Comparison of ENCODE assay signal across 9 cellular contexts in genomic region chr1:26287033-26287711, GRCh38. TPM values are rescaled to one million over a fixed set of nuclear protein-coding genes. Genes with fewer than 3 reads are reported as not detected.
A peak's percentile ranks its signal among the peaks of the same experiment; 100 is the strongest.
DNase-seq lines count a peak whose midpoint lies in the region; ATAC-seq lines count a peak whose summit lies in the region.
"Had no signal": no experiment of that assay in that cellular context is flagged by ENCODE, and none has a peak within 500 bp of the region (broad histone marks: within the 10 kb centered on the region; RNA-seq: fewer than 3 reads in every experiment).

No MANE protein-coding gene starts in this region.

- H3K27me3 Mint-ChIP-seq in T-cell, result no peaks in the 10 kb centered on the region

- CTCF ChIA-PET in T-cell (lab: Charles Lee), result interaction anchor here in 1 of 2 donors (0.6 to 3.2 kb wide), 8 partner anchors 20 to 91 kb away, joined by 3 to 13 read pairs (median 4); partner anchors contain the start of gene UBXN11

- in situ Hi-C loops in GM23248 (cut with MboI), result no loop called here

- no peaks in the 10 kb centered on the region for H3K9me3 ChIP-seq in GM23248 (ENCODE audit: low read depth)

- no peak overlapping the region for H3K4me2 ChIP-seq in GM23248 (ENCODE audit: unreplicated experiment)

- peak; percentile 94 for DNase-seq in GF-D8 (lab: John Stamatoyannopoulos, UW)
- DNase-seq in GM23248, result peak; percentile 57
- peak; percentile 61 to 88 (median 73) for DNase-seq in T-cell
- peak; percentile 28 for DNase-seq in effector CD8-positive, alpha-beta T cell (lab: John Stamatoyannopoulos, UW)
- DNase-seq in stimulated activated CD4-positive, alpha-beta T cell treated with anti-CD3 and anti-CD28 coated beads, Interleukin-4, amount 100 ng/mL, for 24 hours, result peak; percentile 58
- no peak for DNase-seq in iPS-NIHi11 (ENCODE audit: low spot score)
- no peak for DNase-seq in NCI-H526 (lab: John Stamatoyannopoulos, UW)
- DNase-seq in NCI-H187 treated with DMSO at 0.1 percent for 48 hours (lab: John Stamatoyannopoulos, UW), result no peak

- H3K9me3 Mint-ChIP-seq in T-cell, result no peaks in the 10 kb centered on the region

- no peaks in the 10 kb centered on the region for H3K9me2 ChIP-seq in GM23248 (ENCODE audit: insufficient read depth)

- H3K36me3 Mint-ChIP-seq in T-cell, result peaks cover 16% of the 10 kb centered on the region

- peak overlapping the region; percentile 62 to 94 (median 68) for H3K4me3 Mint-ChIP-seq in T-cell

- peak; percentile 61 to 70 (median 64) for ATAC-seq in T-cell (replicated peaks in 1 of 4)

- H3K27me3 ChIP-seq in GM23248 (replicated peaks; ENCODE audit: insufficient read depth), result no peaks in the 10 kb centered on the region

- no peaks in the 10 kb centered on the region for H4K20me1 ChIP-seq in GM23248 (ENCODE audit: insufficient read depth)

- peaks cover 28% of the 10 kb centered on the region for H3K4me1 ChIP-seq in GM23248 (ENCODE audit: insufficient read depth)

- no peak overlapping the region for H3K9ac ChIP-seq in GM23248

- H3K4me3 ChIP-seq in GM23248, result no peak overlapping the region

- H3K79me2 ChIP-seq in GM23248 (ENCODE audit: insufficient read depth), result peaks cover 12% of the 10 kb centered on the region

- no peak overlapping the region for H2AFZ ChIP-seq in GM23248

- POLR2A ChIA-PET in T-cell (lab: Charles Lee), result interaction anchor here in 1 of 2 donors (1.1 kb wide), 1 partner anchor 31 kb away, joined by 3 read pairs; the partner anchor contains the start of gene CD52

- H3K27ac Mint-ChIP-seq in T-cell, result peak overlapping the region; percentile 99 to 100

- H3K27ac ChIP-seq in GM23248, result 0 out of 2 replicates have a peak overlapping the region, but pooled peaks have one; percentile 24

- 26 to 43% methylated on average over 8 of the region's 8 CpGs for whole genome bisulfite sequencing in GM23248 (ENCODE audit: low coverage in 1 of 2, low lambda C conversion rate in 2 of 2, missing lambda C conversion rate in 2 of 2), 2 experiments

- H3K36me3 ChIP-seq in GM23248 (ENCODE audit: low read depth), result no peaks in the 10 kb centered on the region

- peaks cover 98 to 99% (median 99%) of the 10 kb centered on the region in 3 donors for H3K4me1 Mint-ChIP-seq in T-cell

- peaks cover 48% of the 10 kb centered on the region for H3F3A ChIP-seq in GM23248 (ENCODE audit: insufficient read depth)

RNA-seq across cellular contexts. Expression of gene SH3BGRL3, which starts 7.3 kb away (rescaled TPM):
- 212 and 240 TPM in 2 replicates for total RNA-seq in GM23248 (2014; rRNA removed; shearing (Covaris generic))
- polyA plus RNA-seq in GM23248 (2016; fragmentation: Nextera tagmentation; extraction: Ambion mirVana), result 2,795 and 2,825 TPM in 2 replicates
- total RNA-seq in T-cell, result 100 to 1,000 TPM; 218 to 457 (median 370) TPM

RNA-seq across cellular contexts. Expression of gene UBXN11, which starts 19.3 kb away (rescaled TPM):
- 4.8 and 5.8 TPM in 2 replicates for total RNA-seq in GM23248 (2014; rRNA removed; shearing (Covaris generic))
- polyA plus RNA-seq in GM23248 (2016; fragmentation: Nextera tagmentation; extraction: Ambion mirVana), result 11.1 and 12.7 TPM in 2 replicates
- 100 to 1,000 TPM in 3 of 5 donors, 10 to 100 TPM in 2; 39.5 to 112 (median 104) TPM for total RNA-seq in T-cell

RNA-seq across cellular contexts. Expression of gene CD52, which starts 30.6 kb away (rescaled TPM):
- not detected in 2 replicates for total RNA-seq in GM23248 (2014; rRNA removed; shearing (Covaris generic))
- not detected in 2 replicates for polyA plus RNA-seq in GM23248 (2016; fragmentation: Nextera tagmentation; extraction: Ambion mirVana)
- 1,000 to 10,000 TPM in 4 of 5 donors, 100 to 1,000 TPM in 1; 994 to 1,121 (median 1,054) TPM for total RNA-seq in T-cell
- total RNA-seq: dermis microvascular lymphatic vessel endothelial cell had no signal

RNA-seq across cellular contexts. Expression of gene CEP85, which starts 53.2 kb away (rescaled TPM):
- total RNA-seq in GM23248 (2014; rRNA removed; shearing (Covaris generic)), result 6.2 TPM in 2 replicates
- polyA plus RNA-seq in GM23248 (2016; fragmentation: Nextera tagmentation; extraction: Ambion mirVana), result 4.6 and 5.0 TPM in 2 replicates
- total RNA-seq in T-cell, result 10 to 100 TPM; 14.2 to 28.5 (median 20.7) TPM

Comparison
In these comparisons a context has a peak if more than half of its experiments do, and no peak if none do; other contexts are left out.
1. DNase-seq: peak in GF-D8 (single experiment), GM23248 (single experiment), T-cell (34 of 34), effector CD8-positive, alpha-beta T cell (single experiment) and stimulated activated CD4-positive, alpha-beta T cell treated with anti-CD3 and anti-CD28 coated beads, Interleukin-4, amount 100 ng/mL, for 24 hours (single experiment); none in iPS-NIHi11 (single experiment), NCI-H526 (0 of 2) and NCI-H187 treated with DMSO at 0.1 percent for 48 hours (single experiment).
2. RNA of gene CD52, which starts 30.6 kb away (total RNA-seq): 994 to 1,121 TPM in T-cell; not detected in GM23248; every median in the first group is over 100 times any median in the second.